ENCODE assay signal across 8 cellular contexts in genomic region chr5:59893436-59894227, GRCh38. TPM values are rescaled to one million over a fixed set of nuclear protein-coding genes. Genes with fewer than 3 reads are reported as not detected.
A peak's percentile ranks its signal among the peaks of the same experiment; 100 is the strongest.
DNase-seq lines count a peak whose midpoint lies in the region; ATAC-seq and TF ChIP-seq lines count a peak whose summit lies in the region.

TSS of gene PDE4D (minus strand) at chr5:59893726.

- peaks cover 38% of the 10 kb centered on the region for H3K27me3 Mint-ChIP-seq in CD8-positive, alpha-beta T cell (ENCODE audit: low read depth)
- peaks cover 66% of the 10 kb centered on the region for H3K27me3 Mint-ChIP-seq in WTC11 (ENCODE audit: low read depth)
- H3K27me3 Mint-ChIP-seq in natural killer cell treated with Interleukin-12 subunit alpha and Interleukin-12 subunit beta and Interleukin-15 and Interleukin-18, amount 100 ng/mL, for 72 hours, result peaks cover 41 to 45% of the 10 kb centered on the region in 2 donors

- H3K4me1 Mint-ChIP-seq in CD8-positive, alpha-beta T cell (ENCODE audit: low read depth), result peaks cover 2% of the 10 kb centered on the region
- H3K4me1 Mint-ChIP-seq in WTC11, result peaks cover 23% of the 10 kb centered on the region
- H3K4me1 Mint-ChIP-seq in natural killer cell treated with Interleukin-12 subunit alpha and Interleukin-12 subunit beta and Interleukin-15 and Interleukin-18, amount 100 ng/mL, for 72 hours (ENCODE audit: low read depth in 2 of 2), result peaks cover 0 to 4% of the 10 kb centered on the region in 2 donors

- no peaks in the 10 kb centered on the region for H3K36me3 Mint-ChIP-seq in CD8-positive, alpha-beta T cell
- H3K36me3 Mint-ChIP-seq in WTC11, result no peaks in the 10 kb centered on the region
- peaks cover 4% of the 10 kb centered on the region for H3K36me3 Mint-ChIP-seq in natural killer cell treated with Interleukin-12 subunit alpha and Interleukin-12 subunit beta and Interleukin-15 and Interleukin-18, amount 100 ng/mL, for 72 hours

- no peak for DNase-seq in CD8-positive, alpha-beta T cell
- DNase-seq in WTC11 (ENCODE audit: low spot score), result peak; percentile 87
- peak; percentile 66 for DNase-seq in fibroblast of villous mesenchyme (ENCODE audit: low read depth)
- no peak for DNase-seq in natural killer cell treated with Interleukin-12 subunit alpha and Interleukin-12 subunit beta and Interleukin-15 and Interleukin-18, amount 100 ng/mL, for 72 hours (ENCODE audit: low spot score)
- no peak for DNase-seq in DMS53 (lab: John Stamatoyannopoulos, UW)
- no peak for DNase-seq in NCI-H187 treated with DMSO at 0.1 percent for 48 hours (lab: John Stamatoyannopoulos, UW)
- DNase-seq in stimulated activated naive CD4-positive, alpha-beta T cell (lab: John Stamatoyannopoulos, UW), result no peak

- POLR2A ChIA-PET in CD8-positive, alpha-beta T cell (lab: Charles Lee), result no interaction called here
- POLR2A ChIA-PET in WTC11 (lab: Charles Lee), result no interaction called here

- no peaks in the 10 kb centered on the region for H3K9me3 Mint-ChIP-seq in CD8-positive, alpha-beta T cell
- no peaks in the 10 kb centered on the region for H3K9me3 Mint-ChIP-seq in WTC11
- H3K9me3 Mint-ChIP-seq in natural killer cell treated with Interleukin-12 subunit alpha and Interleukin-12 subunit beta and Interleukin-15 and Interleukin-18, amount 100 ng/mL, for 72 hours, result peaks cover 2% of the 10 kb centered on the region

- no peak within 1 kb of the TSS for H3K27ac Mint-ChIP-seq in CD8-positive, alpha-beta T cell
- H3K27ac Mint-ChIP-seq in WTC11, result no peak within 1 kb of the TSS
- no peak within 1 kb of the TSS for H3K27ac Mint-ChIP-seq in natural killer cell treated with Interleukin-12 subunit alpha and Interleukin-12 subunit beta and Interleukin-15 and Interleukin-18, amount 100 ng/mL, for 72 hours

- no peaks in the 10 kb centered on the region for H3K9me3 ChIP-seq in CD8-positive, alpha-beta T cell (ENCODE audit: low read length)

- H3K4me3 ChIP-seq in CD8-positive, alpha-beta T cell (ENCODE audit: low read depth, low read length), result no peak within 1 kb of the TSS
- peak within 1 kb of the TSS; percentile 65 for H3K4me3 ChIP-seq in fibroblast of villous mesenchyme (ENCODE audit: low read depth, low read length)

- H3K27ac ChIP-seq in CD8-positive, alpha-beta T cell (ENCODE audit: low read depth, low read length), result no peak within 1 kb of the TSS

- intact Hi-C loops in CD8-positive, alpha-beta T cell (cut with DNase I, micrococcal nuclease), result no loop called here

- ATAC-seq in CD8-positive, alpha-beta T cell, result no peak
- ATAC-seq in HG02642 (IDR thresholded peaks at IDR 0.05; ENCODE audit: poor library complexity, unreplicated experiment) (peak; percentile 53), WTC11 (peak; percentile 90)
- peak; percentile 24 to 28 for ATAC-seq in natural killer cell treated with Interleukin-12 subunit alpha and Interleukin-12 subunit beta and Interleukin-15 and Interleukin-18, amount 100 ng/mL, for 72 hours

- no peak for TF ChIP-seq CTCF in CD8-positive, alpha-beta T cell (IDR thresholded peaks at IDR 0.05)
- no peak for TF ChIP-seq CTCF in WTC11 (IDR thresholded peaks at IDR 0.05)
- TF ChIP-seq CTCF in fibroblast of villous mesenchyme (IDR thresholded peaks at IDR 0.05; ENCODE audit: insufficient read depth, low read depth, low read length), result no peak

- no peaks in the 10 kb centered on the region for H3K36me3 ChIP-seq in CD8-positive, alpha-beta T cell (ENCODE audit: insufficient read depth, low read length)

- H3K4me1 ChIP-seq in CD8-positive, alpha-beta T cell (ENCODE audit: insufficient read depth, low read length), result no peaks in the 10 kb centered on the region

- CTCF ChIA-PET in CD8-positive, alpha-beta T cell (lab: Charles Lee), result no interaction called here
- CTCF ChIA-PET in WTC11 (lab: Charles Lee), result interaction anchor here (1.0 kb wide), 3 partner anchors 77 to 84 kb away, joined by 3 to 5 read pairs (median 3); no protein-coding TSS in a partner anchor

- H3K27me3 ChIP-seq in CD8-positive, alpha-beta T cell (ENCODE audit: insufficient read depth, low read length), result peaks cover 13% of the 10 kb centered on the region

- H3K4me3 Mint-ChIP-seq in CD8-positive, alpha-beta T cell, result no peak within 1 kb of the TSS
- H3K4me3 Mint-ChIP-seq in WTC11, result peak within 1 kb of the TSS; percentile 79
- no peak within 1 kb of the TSS for H3K4me3 Mint-ChIP-seq in natural killer cell treated with Interleukin-12 subunit alpha and Interleukin-12 subunit beta and Interleukin-15 and Interleukin-18, amount 100 ng/mL, for 72 hours

TF ChIP-seq in WTC11, 78 proteins besides CTCF, POLR2A, EP300 and RAD21 (continues in another document):
- TF ChIP-seq, protein P1, sequence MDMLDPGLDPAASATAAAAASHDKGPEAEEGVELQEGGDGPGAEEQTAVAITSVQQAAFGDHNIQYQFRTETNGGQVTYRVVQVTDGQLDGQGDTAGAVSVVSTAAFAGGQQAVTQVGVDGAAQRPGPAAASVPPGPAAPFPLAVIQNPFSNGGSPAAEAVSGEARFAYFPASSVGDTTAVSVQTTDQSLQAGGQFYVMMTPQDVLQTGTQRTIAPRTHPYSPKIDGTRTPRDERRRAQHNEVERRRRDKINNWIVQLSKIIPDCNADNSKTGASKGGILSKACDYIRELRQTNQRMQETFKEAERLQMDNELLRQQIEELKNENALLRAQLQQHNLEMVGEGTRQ (CRISPR knock-in tag; IDR thresholded peaks at IDR 0.05), result 0 out of 2 replicates have a peak, but pooled peaks have one; percentile 4
- TF ChIP-seq PRRX2 (CRISPR knock-in tag; IDR thresholded peaks at IDR 0.05), result no peak
- TF ChIP-seq, protein P2, sequence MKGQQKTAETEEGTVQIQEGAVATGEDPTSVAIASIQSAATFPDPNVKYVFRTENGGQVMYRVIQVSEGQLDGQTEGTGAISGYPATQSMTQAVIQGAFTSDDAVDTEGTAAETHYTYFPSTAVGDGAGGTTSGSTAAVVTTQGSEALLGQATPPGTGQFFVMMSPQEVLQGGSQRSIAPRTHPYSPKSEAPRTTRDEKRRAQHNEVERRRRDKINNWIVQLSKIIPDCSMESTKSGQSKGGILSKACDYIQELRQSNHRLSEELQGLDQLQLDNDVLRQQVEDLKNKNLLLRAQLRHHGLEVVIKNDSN (CRISPR knock-in tag; IDR thresholded peaks at IDR 0.05), result 0 out of 2 replicates have a peak, but pooled peaks have one; percentile 14
- 0 out of 2 replicates have a peak, but pooled peaks have one; percentile 34 for TF ChIP-seq TEAD4 (CRISPR knock-in tag; IDR thresholded peaks at IDR 0.05)
- TF ChIP-seq, protein P3, sequence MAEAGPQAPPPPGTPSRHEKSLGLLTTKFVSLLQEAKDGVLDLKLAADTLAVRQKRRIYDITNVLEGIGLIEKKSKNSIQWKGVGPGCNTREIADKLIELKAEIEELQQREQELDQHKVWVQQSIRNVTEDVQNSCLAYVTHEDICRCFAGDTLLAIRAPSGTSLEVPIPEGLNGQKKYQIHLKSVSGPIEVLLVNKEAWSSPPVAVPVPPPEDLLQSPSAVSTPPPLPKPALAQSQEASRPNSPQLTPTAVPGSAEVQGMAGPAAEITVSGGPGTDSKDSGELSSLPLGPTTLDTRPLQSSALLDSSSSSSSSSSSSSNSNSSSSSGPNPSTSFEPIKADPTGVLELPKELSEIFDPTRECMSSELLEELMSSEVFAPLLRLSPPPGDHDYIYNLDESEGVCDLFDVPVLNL (CRISPR knock-in tag; IDR thresholded peaks at IDR 0.05; ENCODE audit: borderline replicate concordance, low read depth), result no peak
- TF ChIP-seq, protein P4, sequence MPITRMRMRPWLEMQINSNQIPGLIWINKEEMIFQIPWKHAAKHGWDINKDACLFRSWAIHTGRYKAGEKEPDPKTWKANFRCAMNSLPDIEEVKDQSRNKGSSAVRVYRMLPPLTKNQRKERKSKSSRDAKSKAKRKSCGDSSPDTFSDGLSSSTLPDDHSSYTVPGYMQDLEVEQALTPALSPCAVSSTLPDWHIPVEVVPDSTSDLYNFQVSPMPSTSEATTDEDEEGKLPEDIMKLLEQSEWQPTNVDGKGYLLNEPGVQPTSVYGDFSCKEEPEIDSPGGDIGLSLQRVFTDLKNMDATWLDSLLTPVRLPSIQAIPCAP (CRISPR knock-in tag; IDR thresholded peaks at IDR 0.05), result no peak
- TF ChIP-seq FOXP1 (CRISPR knock-in tag; IDR thresholded peaks at IDR 0.05; ENCODE audit: borderline replicate concordance), result peak; percentile 40; the same call in 1 of the 2 replicates
- TF ChIP-seq, protein P5, sequence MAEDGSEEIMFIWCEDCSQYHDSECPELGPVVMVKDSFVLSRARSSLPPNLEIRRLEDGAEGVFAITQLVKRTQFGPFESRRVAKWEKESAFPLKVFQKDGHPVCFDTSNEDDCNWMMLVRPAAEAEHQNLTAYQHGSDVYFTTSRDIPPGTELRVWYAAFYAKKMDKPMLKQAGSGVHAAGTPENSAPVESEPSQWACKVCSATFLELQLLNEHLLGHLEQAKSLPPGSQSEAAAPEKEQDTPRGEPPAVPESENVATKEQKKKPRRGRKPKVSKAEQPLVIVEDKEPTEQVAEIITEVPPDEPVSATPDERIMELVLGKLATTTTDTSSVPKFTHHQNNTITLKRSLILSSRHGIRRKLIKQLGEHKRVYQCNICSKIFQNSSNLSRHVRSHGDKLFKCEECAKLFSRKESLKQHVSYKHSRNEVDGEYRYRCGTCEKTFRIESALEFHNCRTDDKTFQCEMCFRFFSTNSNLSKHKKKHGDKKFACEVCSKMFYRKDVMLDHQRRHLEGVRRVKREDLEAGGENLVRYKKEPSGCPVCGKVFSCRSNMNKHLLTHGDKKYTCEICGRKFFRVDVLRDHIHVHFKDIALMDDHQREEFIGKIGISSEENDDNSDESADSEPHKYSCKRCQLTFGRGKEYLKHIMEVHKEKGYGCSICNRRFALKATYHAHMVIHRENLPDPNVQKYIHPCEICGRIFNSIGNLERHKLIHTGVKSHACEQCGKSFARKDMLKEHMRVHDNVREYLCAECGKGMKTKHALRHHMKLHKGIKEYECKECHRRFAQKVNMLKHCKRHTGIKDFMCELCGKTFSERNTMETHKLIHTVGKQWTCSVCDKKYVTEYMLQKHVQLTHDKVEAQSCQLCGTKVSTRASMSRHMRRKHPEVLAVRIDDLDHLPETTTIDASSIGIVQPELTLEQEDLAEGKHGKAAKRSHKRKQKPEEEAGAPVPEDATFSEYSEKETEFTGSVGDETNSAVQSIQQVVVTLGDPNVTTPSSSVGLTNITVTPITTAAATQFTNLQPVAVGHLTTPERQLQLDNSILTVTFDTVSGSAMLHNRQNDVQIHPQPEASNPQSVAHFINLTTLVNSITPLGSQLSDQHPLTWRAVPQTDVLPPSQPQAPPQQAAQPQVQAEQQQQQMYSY (CRISPR knock-in tag; IDR thresholded peaks at IDR 0.05), result no peak
- TF ChIP-seq TEAD1 (CRISPR knock-in tag; IDR thresholded peaks at IDR 0.05), result peak; percentile 75; the same call in 1 of the 2 replicates

RNA-seq across cellular contexts. Expression of gene PDE4D, which starts in this region (rescaled TPM):
- total RNA-seq in CD8-positive, alpha-beta T cell, result 100 to 1,000 TPM; 264 to 275 TPM
- total RNA-seq in WTC11 (2021), result 1.7 to 3.3 TPM (median 2.0 TPM) in 3 replicates
- total RNA-seq in fibroblast of villous mesenchyme, result 6.0 and 11.9 TPM in 2 replicates
- total RNA-seq in natural killer cell treated with Interleukin-12 subunit alpha and Interleukin-12 subunit beta and Interleukin-15 and Interleukin-18, amount 100 ng/mL, for 72 hours, result 10 to 100 TPM; 55.0 to 80.5 TPM

Comparison
In these comparisons a context has a peak if more than half of its experiments do, and no peak if none do; other contexts are left out.
1. DNase-seq: peak in WTC11 (single experiment) and fibroblast of villous mesenchyme (single experiment); none in CD8-positive, alpha-beta T cell (0 of 7), natural killer cell treated with Interleukin-12 subunit alpha and Interleukin-12 subunit beta and Interleukin-15 and Interleukin-18, amount 100 ng/mL, for 72 hours (single experiment), DMS53 (single experiment), NCI-H187 treated with DMSO at 0.1 percent for 48 hours (single experiment) and stimulated activated naive CD4-positive, alpha-beta T cell (0 of 6).